Comparison of ENCODE assay signal across 8 cellular contexts in genomic region chr17:46943511-46944393, GRCh38. TPM values are rescaled to one million over a fixed set of nuclear protein-coding genes. Genes with fewer than 3 reads are reported as not detected.
DNase-seq lines count a peak whose midpoint lies in the region; ATAC-seq and TF ChIP-seq lines count a peak whose summit lies in the region.

No MANE protein-coding gene starts in this region.

- peak overlapping the region; percentile 56 for H3K4me3 Mint-ChIP-seq in neural crest cell
- H3K4me3 Mint-ChIP-seq in activated T-helper 2 cell treated with anti-CD3 and anti-CD28 coated beads, Interferon-gamma antibody, Interleukin-2, Interleukin-4, amounts not matched to agents 10 μg/mL and 5 μg/mL and 100 μg/mL, durations not matched to agents 14 hours and 24 hours and 36 hours (ENCODE audit: low read depth) = no peak overlapping the region

- TF ChIP-seq CTCF in NB4 (IDR thresholded peaks at IDR 0.05; ENCODE audit: low read depth, low read length) = no peak
- TF ChIP-seq CTCF in neural crest cell (conservative IDR thresholded peaks at IDR 0.05) = no peak
- no peak for TF ChIP-seq CTCF in esophagus squamous epithelium (IDR thresholded peaks at IDR 0.05)

- intact Hi-C loops in activated T-helper 2 cell treated with anti-CD3 and anti-CD28 coated beads, Interferon-gamma antibody, Interleukin-2, Interleukin-4, amounts not matched to agents 10 μg/mL and 5 μg/mL and 100 μg/mL, durations not matched to agents 14 hours and 24 hours and 36 hours (cut with micrococcal nuclease) = loop anchor here (2.0 to 5.0 kb wide), 2 partner anchors 57 to 101 kb away; no protein-coding TSS in a partner anchor
- intact Hi-C loops in esophagus squamous epithelium (cut with DNase I) = loop anchor here (10.0 kb wide), 1 partner anchor 61 kb away; no protein-coding TSS in a partner anchor

- peaks cover 14 to 56% (median 16%) of the 10 kb centered on the region in 3 donors for H3K4me1 ChIP-seq in esophagus squamous epithelium

- H3K36me3 Mint-ChIP-seq in neural crest cell (ENCODE audit: low read depth) = no peaks in the 10 kb centered on the region
- H3K36me3 Mint-ChIP-seq in activated T-helper 2 cell treated with anti-CD3 and anti-CD28 coated beads, Interferon-gamma antibody, Interleukin-2, Interleukin-4, amounts not matched to agents 10 μg/mL and 5 μg/mL and 100 μg/mL, durations not matched to agents 14 hours and 24 hours and 36 hours (ENCODE audit: low read depth) = peaks cover 24% of the 10 kb centered on the region

- H3K9me3 Mint-ChIP-seq in neural crest cell = no peaks in the 10 kb centered on the region
- H3K9me3 Mint-ChIP-seq in activated T-helper 2 cell treated with anti-CD3 and anti-CD28 coated beads, Interferon-gamma antibody, Interleukin-2, Interleukin-4, amounts not matched to agents 10 μg/mL and 5 μg/mL and 100 μg/mL, durations not matched to agents 14 hours and 24 hours and 36 hours = no peaks in the 10 kb centered on the region

- peaks cover 27% of the 10 kb centered on the region for H3K4me1 Mint-ChIP-seq in neural crest cell
- H3K4me1 Mint-ChIP-seq in activated T-helper 2 cell treated with anti-CD3 and anti-CD28 coated beads, Interferon-gamma antibody, Interleukin-2, Interleukin-4, amounts not matched to agents 10 μg/mL and 5 μg/mL and 100 μg/mL, durations not matched to agents 14 hours and 24 hours and 36 hours (ENCODE audit: low read depth) = peaks cover 8% of the 10 kb centered on the region

- no peaks in the 10 kb centered on the region for H3K9me3 ChIP-seq in esophagus squamous epithelium

- H3K27ac Mint-ChIP-seq in neural crest cell (ENCODE audit: unreplicated experiment) = no peak overlapping the region
- no peak overlapping the region for H3K27ac Mint-ChIP-seq in activated T-helper 2 cell treated with anti-CD3 and anti-CD28 coated beads, Interferon-gamma antibody, Interleukin-2, Interleukin-4, amounts not matched to agents 10 μg/mL and 5 μg/mL and 100 μg/mL, durations not matched to agents 14 hours and 24 hours and 36 hours

- no peaks in the 10 kb centered on the region for H3K27me3 Mint-ChIP-seq in neural crest cell (ENCODE audit: low read depth)
- H3K27me3 Mint-ChIP-seq in activated T-helper 2 cell treated with anti-CD3 and anti-CD28 coated beads, Interferon-gamma antibody, Interleukin-2, Interleukin-4, amounts not matched to agents 10 μg/mL and 5 μg/mL and 100 μg/mL, durations not matched to agents 14 hours and 24 hours and 36 hours (ENCODE audit: low read depth) = no peaks in the 10 kb centered on the region

- WGBS in esophagus squamous epithelium, 2 donors = 34% methylated on average over 10 to 12 of the region's 21 CpGs

- peaks cover 0 to 33% (median 5%) of the 10 kb centered on the region in 3 donors for H3K36me3 ChIP-seq in esophagus squamous epithelium

- TF ChIP-seq POLR2A in NB4 (IDR thresholded peaks at IDR 0.05; ENCODE audit: extremely low read depth, insufficient read length) = no peak
- TF ChIP-seq POLR2A in esophagus squamous epithelium (IDR thresholded peaks at IDR 0.05) = no peak

- no peak overlapping the region for H3K4me3 ChIP-seq in NB4 (ENCODE audit: low read depth, low read length)
- no peak overlapping the region for H3K4me3 ChIP-seq in esophagus squamous epithelium

- no peaks in the 10 kb centered on the region for H3K27me3 ChIP-seq in esophagus squamous epithelium

- H3K27ac ChIP-seq in cingulate gyrus (ENCODE audit: low read depth, low read length) (peak overlapping the region; percentile 65), esophagus squamous epithelium (no peak overlapping the region)

- peak; percentile 38 for DNase-seq in D341Med (ENCODE audit: low spot score)
- DNase-seq in NB4 (ENCODE audit: low read depth) = peak; percentile 14
- no peak for DNase-seq in neural crest cell (ENCODE audit: low read depth, low spot score)
- no peak for DNase-seq in glomerular visceral epithelial cell (ENCODE audit: extremely low spot score)
- no peak for DNase-seq in activated T-helper 2 cell treated with anti-CD3 and anti-CD28 coated beads, Interferon-gamma antibody, Interleukin-2, Interleukin-4, amounts not matched to agents 10 μg/mL and 5 μg/mL and 100 μg/mL, durations not matched to agents 14 hours and 24 hours and 36 hours (ENCODE audit: low spot score)
- no peak for DNase-seq in esophagus squamous epithelium (lab: John Stamatoyannopoulos, UW)

- no peak for ATAC-seq in HG03097 (IDR thresholded peaks at IDR 0.05; ENCODE audit: low FRiP score, unreplicated experiment)

RNA-seq across cellular contexts. Expression of gene GOSR2, which starts 20.8 kb away (rescaled TPM):
- total RNA-seq in neural crest cell (46.1 and 52.8 TPM in 2 replicates), esophagus squamous epithelium (10 to 100 TPM; 20.3 to 37.8 (median 24.7) TPM)
- total RNA-seq in activated T-helper 2 cell treated with anti-CD3 and anti-CD28 coated beads, Interferon-gamma antibody, Interleukin-2, Interleukin-4, amounts not matched to agents 10 μg/mL and 5 μg/mL and 100 μg/mL, durations not matched to agents 14 hours and 24 hours and 36 hours = 53.9 and 60.4 TPM in 2 replicates

RNA-seq across cellular contexts. Expression of gene RPRML, which starts 35.3 kb away (rescaled TPM):
- total RNA-seq in neural crest cell (1.6 and 1.8 TPM in 2 replicates), esophagus squamous epithelium (1 to 10 TPM in 1 of 4 donors, under 1 TPM in 1, not detected in 2; 0.57 to 1.3 TPM)
- total RNA-seq in activated T-helper 2 cell treated with anti-CD3 and anti-CD28 coated beads, Interferon-gamma antibody, Interleukin-2, Interleukin-4, amounts not matched to agents 10 μg/mL and 5 μg/mL and 100 μg/mL, durations not matched to agents 14 hours and 24 hours and 36 hours = not detected in 2 replicates

Comparison
In these comparisons a context has a peak if more than half of its experiments do, and no peak if none do; other contexts are left out.
1. DNase-seq: peak in D341Med (single experiment) and NB4 (single experiment); none in neural crest cell (single experiment), glomerular visceral epithelial cell (single experiment), activated T-helper 2 cell treated with anti-CD3 and anti-CD28 coated beads, Interferon-gamma antibody, Interleukin-2, Interleukin-4, amounts not matched to agents 10 μg/mL and 5 μg/mL and 100 μg/mL, durations not matched to agents 14 hours and 24 hours and 36 hours (single experiment) and esophagus squamous epithelium (single experiment).